In the genomic region with DNA sequence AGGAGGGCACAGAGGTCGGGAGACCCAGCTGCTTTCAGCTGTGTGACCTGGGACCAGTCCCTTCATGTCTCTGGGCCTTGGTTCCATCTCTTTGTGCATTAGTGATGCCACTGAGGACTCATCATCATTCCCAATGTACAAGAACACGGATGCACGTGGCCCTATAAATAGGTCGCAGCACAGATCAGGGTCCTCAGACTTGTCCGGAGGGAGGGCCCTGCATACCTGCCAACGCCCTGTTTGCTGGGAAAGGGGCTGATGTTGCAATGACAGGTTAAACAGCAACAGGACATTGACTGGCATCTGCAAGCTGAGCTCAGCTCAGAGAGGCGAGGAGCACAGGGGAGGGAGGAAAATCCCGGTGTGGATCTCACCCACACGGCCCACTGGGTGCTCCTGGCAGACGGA, we compare ENCODE assay signal across 11 cellular contexts. TPM values are rescaled to one million over a fixed set of nuclear protein-coding genes. Genes with fewer than 3 reads are reported as not detected.
DNase-seq lines count a peak whose midpoint lies in the region; ATAC-seq and TF ChIP-seq lines count a peak whose summit lies in the region.
"Had no signal": no experiment of that assay in that cellular context is flagged by ENCODE, and none has a peak within 500 bp of the region (broad histone marks: within the 10 kb centered on the region; RNA-seq: fewer than 3 reads in every experiment).

No MANE protein-coding gene starts in this region.

- POLR2A ChIA-PET in Caco-2 (lab: Charles Lee), result interaction anchor here (0.6 to 2.0 kb wide), 7 partner anchors 8 to 33 kb away, joined by 3 to 23 read pairs (median 4); partner anchors contain the start of gene TGM2
- POLR2A ChIA-PET in PC-3 (lab: Charles Lee; ENCODE audit: unreplicated experiment), result no interaction called here

- no peaks in the 10 kb centered on the region for H3K9me2 ChIP-seq in PC-3 (replicated peaks; ENCODE audit: low read length)

- no TSS peak for BruUV-seq in Caco-2 (replicated peaks; lab: Mats Ljungman, UMichigan)
- BruUV-seq in PC-3 (replicated peaks; lab: Mats Ljungman, UMichigan), result no TSS peak

- H3K9me3 Mint-ChIP-seq in Caco-2 (ENCODE audit: unreplicated experiment), result no peaks in the 10 kb centered on the region
- H3K9me3 Mint-ChIP-seq: activated T-cell treated with anti-CD3 and anti-CD28 coated beads, Interleukin-2, amount 50 U/mL, for 24 hours had no signal

- CTCF ChIA-PET in Caco-2 (lab: Charles Lee), result interaction anchor here (0.6 to 3.3 kb wide), 15 partner anchors 12 to 151 kb away, joined by 3 to 23 read pairs (median 6); partner anchors contain the start of gene TGM2
- CTCF ChIA-PET in PC-3 (lab: Charles Lee), result no interaction called here

- no peak overlapping the region for H2AFZ ChIP-seq in PC-3 (ENCODE audit: low read length)

- TF ChIP-seq EP300 in esophagus muscularis mucosa (IDR thresholded peaks at IDR 0.05) (no peak), tibial nerve (IDR thresholded peaks at IDR 0.05) (no peak)

- intact Hi-C loops in Caco-2 (cut with micrococcal nuclease; ENCODE audit: unreplicated experiment) (loop anchor here (1.0 kb wide), 4 partner anchors 9 to 33 kb away; partner anchors contain the start of gene TGM2), PC-3 (cut with micrococcal nuclease) (no loop called here), esophagus muscularis mucosa (cut with DNase I) (no loop called here)

- H3K27ac ChIP-seq in PC-3 (ENCODE audit: low read length) (peak overlapping the region; percentile 95), esophagus muscularis mucosa (replicated peaks in 1 of 4) (peak overlapping the region; percentile 77 to 87 (median 82)), tibial nerve (no peak overlapping the region)
- H3K27ac ChIP-seq: C4-2B had no signal

- no peaks in the 10 kb centered on the region for H3K27me3 ChIP-seq in Caco-2 (replicated peaks; ENCODE audit: control insufficient read depth, insufficient read depth, low read length)
- H3K27me3 ChIP-seq in PC-3 (ENCODE audit: low read length), result no peaks in the 10 kb centered on the region
- H3K27me3 ChIP-seq in esophagus muscularis mucosa, result no peaks in the 10 kb centered on the region
- no peaks in the 10 kb centered on the region for H3K27me3 ChIP-seq in tibial nerve

- H3K36me3 ChIP-seq in Caco-2 (ENCODE audit: control insufficient read depth, insufficient read depth, low read length) (no peaks in the 10 kb centered on the region), PC-3 (ENCODE audit: low read depth, low read length) (peaks cover 57% of the 10 kb centered on the region), esophagus muscularis mucosa (peaks cover 24 to 96% (median 72%) of the 10 kb centered on the region in 4 donors), tibial nerve (no peaks in the 10 kb centered on the region)

- H3K4me2 ChIP-seq in PC-3 (ENCODE audit: low read length), result peak overlapping the region; percentile 42; the same call in 1 of the 2 replicates

- no peaks in the 10 kb centered on the region for H3K27me3 Mint-ChIP-seq in Caco-2 (ENCODE audit: insufficient read depth, unreplicated experiment)
- H3K27me3 Mint-ChIP-seq: activated T-cell treated with anti-CD3 and anti-CD28 coated beads, Interleukin-2, amount 50 U/mL, for 24 hours had no signal

- ATAC-seq in PC-3, result peak; percentile 26
- ATAC-seq in GM21723 (IDR thresholded peaks at IDR 0.05; ENCODE audit: unreplicated experiment), result no peak
- no peak for ATAC-seq in GM18909 (IDR thresholded peaks at IDR 0.05; ENCODE audit: poor library complexity, unreplicated experiment)
- no peak for ATAC-seq in HG03135 (IDR thresholded peaks at IDR 0.05; ENCODE audit: unreplicated experiment)

- WGBS in esophagus muscularis mucosa, result 70% methylated on average over 10 of the region's 10 CpGs
- 75 to 81% methylated on average over 10 of the region's 10 CpGs for WGBS in tibial nerve, 2 donors

- H3K9me3 ChIP-seq in Caco-2, result no peaks in the 10 kb centered on the region
- no peaks in the 10 kb centered on the region for H3K9me3 ChIP-seq in PC-3 (ENCODE audit: low read length)
- H3K9me3 ChIP-seq in esophagus muscularis mucosa, result no peaks in the 10 kb centered on the region
- H3K9me3 ChIP-seq in tibial nerve, result no peaks in the 10 kb centered on the region

- no peak for TF ChIP-seq CTCF in Caco-2 (IDR thresholded peaks at IDR 0.05; ENCODE audit: insufficient read depth in 1 of 2, low read depth in 1 of 2, low read length in 1 of 2, severe bottlenecking in 1 of 2, unreplicated experiment in 1 of 2)
- no peak for TF ChIP-seq CTCF in PC-3 (conservative IDR thresholded peaks at IDR 0.05; ENCODE audit: low read depth, low read length)
- TF ChIP-seq CTCF in esophagus muscularis mucosa (IDR thresholded peaks at IDR 0.05), result no peak
- no peak for TF ChIP-seq CTCF in tibial nerve (IDR thresholded peaks at IDR 0.05)

- peak overlapping the region; percentile 56 for H3K4me3 Mint-ChIP-seq in Caco-2 (ENCODE audit: unreplicated experiment)
- H3K4me3 Mint-ChIP-seq: activated T-cell treated with anti-CD3 and anti-CD28 coated beads, Interleukin-2, amount 50 U/mL, for 24 hours had no signal

- H3K9ac ChIP-seq in PC-3 (ENCODE audit: low read length), result peak overlapping the region; percentile 79

- H3K36me3 Mint-ChIP-seq in Caco-2 (ENCODE audit: insufficient read depth, unreplicated experiment), result peaks cover 68% of the 10 kb centered on the region

- no peak overlapping the region for H3K4me3 ChIP-seq in Caco-2 (ENCODE audit: low read depth, low read length)
- no peak overlapping the region for H3K4me3 ChIP-seq in PC-3 (ENCODE audit: low read length)
- no peak overlapping the region for H3K4me3 ChIP-seq in esophagus muscularis mucosa
- no peak overlapping the region for H3K4me3 ChIP-seq in tibial nerve

- no peaks in the 10 kb centered on the region for H3K79me2 ChIP-seq in PC-3 (ENCODE audit: low read length)

- no peak for TF ChIP-seq POLR2A in esophagus muscularis mucosa (IDR thresholded peaks at IDR 0.05; ENCODE audit: low read depth)
- TF ChIP-seq POLR2A in tibial nerve (IDR thresholded peaks at IDR 0.05), result no peak

- H3K4me1 ChIP-seq in Caco-2 (peaks cover 68% of the 10 kb centered on the region), PC-3 (ENCODE audit: insufficient read depth, low read length) (peaks cover 29% of the 10 kb centered on the region), esophagus muscularis mucosa (peaks cover 33 to 37% (median 36%) of the 10 kb centered on the region in 4 donors), tibial nerve (peaks cover 0 to 27% (median 18%) of the 10 kb centered on the region in 4 donors)

- H3F3A ChIP-seq in PC-3 (ENCODE audit: low read length, unreplicated experiment), result peaks cover 23% of the 10 kb centered on the region

- H4K20me1 ChIP-seq in PC-3 (ENCODE audit: low read length), result no peaks in the 10 kb centered on the region

- H3K4me1 Mint-ChIP-seq in Caco-2 (ENCODE audit: low read depth, unreplicated experiment), result peaks cover 48% of the 10 kb centered on the region

- H3K27ac Mint-ChIP-seq in Caco-2 (ENCODE audit: unreplicated experiment), result peak overlapping the region; percentile 96
- H3K27ac Mint-ChIP-seq: activated T-cell treated with anti-CD3 and anti-CD28 coated beads, Interleukin-2, amount 50 U/mL, for 24 hours had no signal

- DNase-seq in Caco-2 (peak; percentile 98 to 100), PC-3 (peak; percentile 69), esophagus muscularis mucosa (ENCODE audit: extremely low spot score) (no peak), occipital lobe (lab: John Stamatoyannopoulos, UW) (peak; percentile 34), tibial nerve (ENCODE audit: low spot score in 2 of 2) (no peak)
- DNase-seq: activated T-cell treated with anti-CD3 and anti-CD28 coated beads, Interleukin-2, amount 50 U/mL, for 24 hours; NCI-H2081 treated with DMSO at 0.1 percent for 48 hours had no signal

RNA-seq across cellular contexts. Expression of gene TGM2, which starts 21.8 kb away (rescaled TPM):
- total RNA-seq in Caco-2 (2022) (138 and 162 TPM in 2 replicates), PC-3 (2014; rRNA removed) (583 and 773 TPM in 2 replicates), esophagus muscularis mucosa (100 to 1,000 TPM; 170 to 385 (median 212) TPM), occipital lobe (3.7 TPM), tibial nerve (10 to 100 TPM; 17.0 to 87.6 (median 55.8) TPM)

Comparison
In these comparisons a context has a peak if more than half of its experiments do, and no peak if none do; other contexts are left out.
1. DNase-seq: peak in Caco-2 (2 of 2), PC-3 (single experiment) and occipital lobe (single experiment); none in esophagus muscularis mucosa (single experiment) and tibial nerve (0 of 2).
2. H3K27ac ChIP-seq: peak in PC-3 (single experiment) and esophagus muscularis mucosa (4 of 4); none in tibial nerve (0 of 4).